Comparison of ENCODE assay signal across 22 cellular contexts in the genomic region with DNA sequence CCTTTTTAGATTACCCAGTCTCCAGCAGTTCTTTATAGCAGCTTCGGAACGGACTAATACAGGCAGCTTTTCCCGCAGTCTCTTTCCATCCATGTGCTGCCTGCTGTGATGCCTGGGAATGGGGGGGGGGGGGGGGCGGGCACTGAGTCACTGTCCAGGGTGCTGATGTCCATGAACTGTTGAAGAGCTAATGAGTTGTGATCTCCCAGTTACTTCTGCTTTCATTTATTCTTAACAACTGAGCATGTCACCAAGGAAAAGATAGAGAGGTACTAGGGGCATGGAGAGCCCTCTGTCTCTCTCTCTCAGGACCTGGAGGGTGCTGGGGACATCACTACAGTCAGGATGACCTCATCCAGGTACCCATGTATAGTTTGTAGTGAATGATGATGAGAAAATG. TPM values are rescaled to one million over a fixed set of nuclear protein-coding genes. Genes with fewer than 3 reads are reported as not detected.
DNase-seq lines count a peak whose midpoint lies in the region; ATAC-seq, FAIRE-seq and TF ChIP-seq lines count a peak whose summit lies in the region.
"Had no signal": no experiment of that assay in that cellular context is flagged by ENCODE, and none has a peak within 500 bp of the region (broad histone marks: within the 10 kb centered on the region; RNA-seq: fewer than 3 reads in every experiment).

No MANE protein-coding gene starts in this region.

- no peaks in the 10 kb centered on the region for H3K36me3 Mint-ChIP-seq in type B pancreatic cell

- CTCF ChIA-PET in RWPE1 (lab: Yijun Ruan, JAX) (no interaction called here), HepG2 (lab: Yijun Ruan, JAX; ENCODE audit: low intra/inter-chr PET ratio, low total read pairs) (no interaction called here)

- intact Hi-C loops in HepG2 (cut with micrococcal nuclease; ENCODE audit: unreplicated experiment) (no loop called here), colonic mucosa (cut with DNase I) (no loop called here)

- no peaks in the 10 kb centered on the region for H3K79me2 ChIP-seq in HepG2 (ENCODE audit: insufficient read depth, low read length)

- no peaks in the 10 kb centered on the region for H3K4me1 Mint-ChIP-seq in type B pancreatic cell (ENCODE audit: unreplicated experiment)
- H3K4me1 Mint-ChIP-seq: CD4-positive, CD25-positive, alpha-beta regulatory T cell had no signal

- TF ChIP-seq EP300 in Ishikawa (IDR thresholded peaks at IDR 0.05; ENCODE audit: borderline replicate concordance) = no peak
- TF ChIP-seq EP300 in HepG2 (IDR thresholded peaks at IDR 0.05; ENCODE audit: low read depth in 2 of 2, low read length in 2 of 2) = no peak
- no peak for TF ChIP-seq EP300 in HepG2 (CRISPR knock-in tag; IDR thresholded peaks at IDR 0.05; ENCODE audit: borderline replicate concordance)

- H3K9me3 Mint-ChIP-seq in type B pancreatic cell = peaks cover 6% of the 10 kb centered on the region

- no peak overlapping the region for H3K4me2 ChIP-seq in HepG2 (ENCODE audit: low read depth, low read length)

- BruUV-seq in HepG2 (replicated peaks; lab: Mats Ljungman, UMichigan) = no TSS peak

- in situ Hi-C loops in HepG2 (cut with HindIII; ENCODE audit: extremely low pct_ligation_motif_present, low pct_unique_long_range_greater_than_20kb) = no loop called here

- WGBS in HepG2 (ENCODE audit: low lambda C conversion rate) = 51% methylated on average over 3 of the region's 4 CpGs

- H3K27me3 ChIP-seq in HepG2 (ENCODE audit: control insufficient read depth in 1 of 2, insufficient read depth in 2 of 2, low read length in 2 of 2) (no peaks in the 10 kb centered on the region; a peak in 2 of 5 replicates), colonic mucosa (no peaks in the 10 kb centered on the region)

- no peak for FAIRE-seq in HepG2 (lab: Jason Lieb, UNC)
- FAIRE-seq: G401.6 had no signal

- H3K9me3 ChIP-seq in HepG2 (ENCODE audit: low read length) = no peaks in the 10 kb centered on the region; the same call in 1 of the 2 replicates
- H3K9me3 ChIP-seq in colonic mucosa = no peaks in the 10 kb centered on the region

- no peak for TF ChIP-seq CTCF in GM20000 (IDR thresholded peaks at IDR 0.05; ENCODE audit: extremely low read depth, missing control alignments)
- no peak for TF ChIP-seq CTCF in RWPE1 (conservative IDR thresholded peaks at IDR 0.05; ENCODE audit: low read depth)
- no peak for TF ChIP-seq CTCF in HepG2 (CRISPR knock-in tag; IDR thresholded peaks at IDR 0.05)
- no peak for TF ChIP-seq CTCF in colonic mucosa (IDR thresholded peaks at IDR 0.05)
- TF ChIP-seq CTCF in type B pancreatic cell (conservative IDR thresholded peaks at IDR 0.05) = no peak

- H3K27me3 Mint-ChIP-seq in type B pancreatic cell = no peaks in the 10 kb centered on the region

- H4K20me1 ChIP-seq in HepG2 (ENCODE audit: insufficient read depth, low read length) = no peaks in the 10 kb centered on the region

- H2AFZ ChIP-seq in HepG2 (ENCODE audit: low read length) = no peak overlapping the region

- no peak for TF ChIP-seq RAD21 in Ishikawa (IDR thresholded peaks at IDR 0.05; ENCODE audit: low read depth)
- TF ChIP-seq RAD21 in HepG2 (CRISPR knock-in tag; IDR thresholded peaks at IDR 0.05) = no peak

- POLR2A ChIA-PET in RWPE1 (lab: Yijun Ruan, JAX; ENCODE audit: low non-redundant PET) (no interaction called here), HepG2 (lab: Yijun Ruan, JAX) (no interaction called here)

- H3K4me3 ChIP-seq in HepG2 (replicated peaks in 1 of 3; ENCODE audit: insufficient read depth in 1 of 3, low read depth in 2 of 3, low read length in 3 of 3) (no peak overlapping the region), colonic mucosa (no peak overlapping the region)

- no peak overlapping the region for H3K4me3 Mint-ChIP-seq in type B pancreatic cell
- H3K4me3 Mint-ChIP-seq: CD4-positive, CD25-positive, alpha-beta regulatory T cell had no signal

- no peak for TF ChIP-seq POLR2A in HepG2 (IDR thresholded peaks at IDR 0.05; ENCODE audit: insufficient read depth in 1 of 2, low read depth in 2 of 2, low read length in 2 of 2)

- ATAC-seq in HepG2 = no peak
- ATAC-seq: PC-3 had no signal

- peak; percentile 2 for DNase-seq in GM20000 (ENCODE audit: low spot score)
- DNase-seq in RWPE1 (ENCODE audit: low spot score) = peak; percentile 32
- no peak for DNase-seq in HepG2 (ENCODE audit: low spot score)
- DNase-seq in COLO668 (lab: John Stamatoyannopoulos, UW; ENCODE audit: unreplicated experiment) = no peak
- no peak for DNase-seq in colonic mucosa
- no peak for DNase-seq in type B pancreatic cell (ENCODE audit: extremely low spot score, unreplicated experiment)
- DNase-seq: Caco-2; CD4-positive, CD25-positive, alpha-beta regulatory T cell; KBM-7; NCI-H1417; NCI-H187; NCI-H446 treated with DMSO at 0.1 percent for 48 hours; NCI-H526 treated with DMSO at 0.1 percent for 48 hours; PC-3; RPMI8226; SIG-M5; T-helper 1 cell had no signal

- H3K9ac ChIP-seq in HepG2 (ENCODE audit: insufficient read depth, low read depth, low read length) (no peak overlapping the region), colonic mucosa (ENCODE audit: low read depth in 2 of 2, low read length in 2 of 2) (no peak overlapping the region)

- H3K27ac Mint-ChIP-seq in type B pancreatic cell = no peak overlapping the region
- H3K27ac Mint-ChIP-seq: CD4-positive, CD25-positive, alpha-beta regulatory T cell had no signal

- H3K4me1 ChIP-seq in HepG2 (ENCODE audit: insufficient read depth, low read length) (peaks cover 30% of the 10 kb centered on the region), colonic mucosa (no peaks in the 10 kb centered on the region)
- H3K4me1 ChIP-seq: Caco-2 had no signal

- H3K36me3 ChIP-seq in HepG2 (replicated peaks in 1 of 2; ENCODE audit: control insufficient read depth in 1 of 2, insufficient read depth in 2 of 2, low read length in 2 of 2) (no peaks in the 10 kb centered on the region), colonic mucosa (no peaks in the 10 kb centered on the region)

- H3K27ac ChIP-seq in RWPE1 = no peak overlapping the region
- H3K27ac ChIP-seq in HepG2 (ENCODE audit: extremely low read length, insufficient read depth, low read length) = no peak overlapping the region
- no peak overlapping the region for H3K27ac ChIP-seq in colonic mucosa

TF ChIP-seq in Ishikawa, 13 proteins besides CTCF, POLR2A, EP300 and RAD21 (continues in another document):
- no peak for TF ChIP-seq EGR1 (IDR thresholded peaks at IDR 0.05)

TF ChIP-seq in HepG2, 621 proteins besides CTCF, POLR2A, EP300 and RAD21 (continues in another document):
- TF ChIP-seq ZFP36L2 (CRISPR knock-in tag; IDR thresholded peaks at IDR 0.05) = no peak
- TF ChIP-seq ATF7 (IDR thresholded peaks at IDR 0.05) = 0 out of 2 replicates have a peak, but pooled peaks have one; percentile 7
- TF ChIP-seq ATF7 (CRISPR knock-in tag; IDR thresholded peaks at IDR 0.05) = no peak

RNA-seq across cellular contexts. Expression of a gene that starts 20.3 kb away (rescaled TPM):
- total RNA-seq in HepG2 (2016; rRNA removed; fragmentation: Illumina TruSeq; extraction: Trizol) (9.6 and 13.5 TPM in 2 replicates), colonic mucosa (100 to 1,000 TPM; 251 to 510 TPM), type B pancreatic cell (ENCODE audit: low replicate concordance) (19.1 and 28.8 TPM in 2 replicates)
- 2.4 and 3.1 TPM in 2 replicates for total RNA-seq in HepG2 (2016; cell fraction: cytosol; rRNA removed; fragmentation: Illumina TruSeq; extraction: Trizol; ENCODE audit: low read depth)
- 8.3 and 13.2 TPM in 2 replicates for total RNA-seq in HepG2 (2016; cell fraction: insoluble cytoplasmic fraction; rRNA removed; fragmentation: Illumina TruSeq; extraction: Trizol)
- total RNA-seq in HepG2 (2016; cell fraction: membrane; rRNA removed; fragmentation: Illumina TruSeq; extraction: Trizol) = 7.7 and 9.3 TPM in 2 replicates
- 22.7 and 31.8 TPM in 2 replicates for total RNA-seq in HepG2 (2016; cell fraction: nucleus; rRNA removed; fragmentation: Illumina TruSeq; extraction: Trizol)
- polyA plus RNA-seq in HepG2 (2011; rRNA removed) = 272 and 332 TPM in 2 replicates
- polyA plus RNA-seq in HepG2 (2011; cell fraction: cytosol; rRNA removed) = 102 and 103 TPM in 2 replicates
- polyA plus RNA-seq in HepG2 (2011; cell fraction: nucleus; rRNA removed) = 369 and 382 TPM in 2 replicates
- 97.8 and 119 TPM in 2 replicates for polyA plus RNA-seq in HepG2 (2012)
- polyA plus RNA-seq in HepG2 (2016; cell fraction: cytosol; fragmentation: Illumina TruSeq; extraction: Trizol; ENCODE audit: low read depth) = 4.9 and 5.5 TPM in 2 replicates
- 23.8 and 26.6 TPM in 2 replicates for polyA plus RNA-seq in HepG2 (2016; cell fraction: insoluble cytoplasmic fraction; fragmentation: Illumina TruSeq; extraction: Trizol; ENCODE audit: low read depth)
- 8.8 and 10.6 TPM in 2 replicates for polyA plus RNA-seq in HepG2 (2016; cell fraction: membrane; fragmentation: Illumina TruSeq; extraction: Trizol; ENCODE audit: low read depth)
- polyA plus RNA-seq in HepG2 (2016; cell fraction: nucleus; fragmentation: Illumina TruSeq; extraction: Trizol; ENCODE audit: insufficient read depth, low read depth) = 77.3 and 85.7 TPM in 2 replicates
- polyA minus RNA-seq in HepG2 (2011; rRNA and poly(A)+ RNA removed; ENCODE audit: low replicate concordance) = 0.07 and 87.5 TPM in 2 replicates
- 61.3 and 65.7 TPM in 2 replicates for polyA minus RNA-seq in HepG2 (2011; cell fraction: cytosol; rRNA and poly(A)+ RNA removed)
- polyA minus RNA-seq in HepG2 (2011; cell fraction: nucleus; rRNA and poly(A)+ RNA removed) = 122 and 160 TPM in 2 replicates

RNA-seq across cellular contexts. Expression of a gene that starts 46.2 kb away (rescaled TPM):
- total RNA-seq in HepG2 (2016; rRNA removed; fragmentation: Illumina TruSeq; extraction: Trizol) = not detected in 2 replicates
- not detected in 2 replicates for total RNA-seq in HepG2 (2016; cell fraction: cytosol; rRNA removed; fragmentation: Illumina TruSeq; extraction: Trizol; ENCODE audit: low read depth)
- not detected in 2 replicates for total RNA-seq in HepG2 (2016; cell fraction: insoluble cytoplasmic fraction; rRNA removed; fragmentation: Illumina TruSeq; extraction: Trizol)
- not detected in 2 replicates for total RNA-seq in HepG2 (2016; cell fraction: membrane; rRNA removed; fragmentation: Illumina TruSeq; extraction: Trizol)
- not detected in 2 replicates for total RNA-seq in HepG2 (2016; cell fraction: nucleus; rRNA removed; fragmentation: Illumina TruSeq; extraction: Trizol)
- polyA plus RNA-seq in HepG2 (2011; rRNA removed) = not detected in 2 replicates
- not detected in 2 replicates for polyA plus RNA-seq in HepG2 (2011; cell fraction: cytosol; rRNA removed)
- not detected in 2 replicates for polyA plus RNA-seq in HepG2 (2011; cell fraction: nucleus; rRNA removed)
- not detected in 2 replicates for polyA plus RNA-seq in HepG2 (2012)
- polyA plus RNA-seq in HepG2 (2016; cell fraction: cytosol; fragmentation: Illumina TruSeq; extraction: Trizol; ENCODE audit: low read depth) = not detected in 2 replicates
- not detected in 2 replicates for polyA plus RNA-seq in HepG2 (2016; cell fraction: insoluble cytoplasmic fraction; fragmentation: Illumina TruSeq; extraction: Trizol; ENCODE audit: low read depth)
- not detected in 2 replicates for polyA plus RNA-seq in HepG2 (2016; cell fraction: membrane; fragmentation: Illumina TruSeq; extraction: Trizol; ENCODE audit: low read depth)
- polyA plus RNA-seq in HepG2 (2016; cell fraction: nucleus; fragmentation: Illumina TruSeq; extraction: Trizol; ENCODE audit: insufficient read depth, low read depth) = not detected in 2 replicates
- polyA minus RNA-seq in HepG2 (2011; rRNA and poly(A)+ RNA removed; ENCODE audit: low replicate concordance) = not detected in 2 replicates
- not detected in 2 replicates for polyA minus RNA-seq in HepG2 (2011; cell fraction: cytosol; rRNA and poly(A)+ RNA removed)
- not detected in 2 replicates for polyA minus RNA-seq in HepG2 (2011; cell fraction: nucleus; rRNA and poly(A)+ RNA removed)
- total RNA-seq in colonic mucosa = 1 to 10 TPM in 1 of 2 donors, under 1 TPM in 1; 0.85 to 2.3 TPM
- total RNA-seq in type B pancreatic cell (ENCODE audit: low replicate concordance) = not detected in 2 replicates
- total RNA-seq: A673; Caco-2; CD4-positive, CD25-positive, alpha-beta regulatory T cell; H4; PC-3 had no signal
- polyA plus RNA-seq: BJ; CD4-positive, CD25-positive, alpha-beta regulatory T cell had no signal

Comparison
In these comparisons a context has a peak if more than half of its experiments do, and no peak if none do; other contexts are left out.
1. DNase-seq: peak in GM20000 (single experiment) and RWPE1 (single experiment); none in HepG2 (single experiment), COLO668 (single experiment), colonic mucosa (single experiment) and type B pancreatic cell (single experiment).